In genomic region chr15:49620658-49621326, GRCh38 we compare ENCODE assay signal across 1 cellular context.
TF ChIP-seq lines count a peak whose summit lies in the region.

Gene DTWD1 (plus strand): TSS chr15:49621048. CDS start chr15:49625168, 4,120 bp downstream.
Gene FAM227B (minus strand): TSS chr15:49620818. CDS start chr15:49615171, 5,647 bp downstream.

TF ChIP-seq in HepG2, 621 proteins besides CTCF, POLR2A, EP300 and RAD21 (continued from another document and continues in another):
- TF ChIP-seq ZBTB26 (CRISPR knock-in tag; IDR thresholded peaks at IDR 0.05; ENCODE audit: borderline replicate concordance) (peak; percentile 92), CENPBD1 (CRISPR knock-in tag; IDR thresholded peaks at IDR 0.05; ENCODE audit: borderline replicate concordance, low read depth) (no peak), ZNF670 (CRISPR knock-in tag; IDR thresholded peaks at IDR 0.05; ENCODE audit: borderline replicate concordance) (0 out of 2 replicates have a peak, but pooled peaks have one; percentile 48), MAZ (IDR thresholded peaks at IDR 0.05; ENCODE audit: borderline replicate concordance, low read depth, low read length) (peak; percentile 92; the same call in 1 of the 2 replicates), MAZ (CRISPR knock-in tag; IDR thresholded peaks at IDR 0.05; ENCODE audit: low read depth) (peak; percentile 93), ZNF570 (CRISPR knock-in tag; IDR thresholded peaks at IDR 0.05; ENCODE audit: borderline replicate concordance) (0 out of 2 replicates have a peak, but pooled peaks have one; percentile 91), EZH2 (conservative IDR thresholded peaks at IDR 0.05; ENCODE audit: low read depth, low read length) (no peak), TCF7 (IDR thresholded peaks at IDR 0.05; ENCODE audit: low read depth) (no peak), ZNF879 (CRISPR knock-in tag; IDR thresholded peaks at IDR 0.05) (peak; percentile 93), ZNF563 (CRISPR knock-in tag; IDR thresholded peaks at IDR 0.05) (peak; percentile 95), ZNF660 (CRISPR knock-in tag; IDR thresholded peaks at IDR 0.05; ENCODE audit: borderline replicate concordance, low read depth) (no peak), ZNF878 (CRISPR knock-in tag; IDR thresholded peaks at IDR 0.05) (peak; percentile 84), ZNF572 (CRISPR knock-in tag; IDR thresholded peaks at IDR 0.05) (peak; percentile 96), PLSCR1 (CRISPR knock-in tag; IDR thresholded peaks at IDR 0.05; ENCODE audit: borderline replicate concordance) (no peak; the same call in 1 of the 2 replicates), ZNF225 (CRISPR knock-in tag; IDR thresholded peaks at IDR 0.05) (peak; percentile 95), MNT (IDR thresholded peaks at IDR 0.05) (peak; percentile 63), ZNF775 (CRISPR knock-in tag; IDR thresholded peaks at IDR 0.05; ENCODE audit: borderline replicate concordance) (no peak), ZBTB34 (CRISPR knock-in tag; IDR thresholded peaks at IDR 0.05) (peak; percentile 90), NR2F1 (CRISPR knock-in tag; IDR thresholded peaks at IDR 0.05) (peak in 1 of 2 experiments; percentile 40; a peak in 1 of 4 replicates), ZNF296 (CRISPR knock-in tag; conservative IDR thresholded peaks at IDR 0.05) (no peak), HMG20A (CRISPR knock-in tag; IDR thresholded peaks at IDR 0.05; ENCODE audit: borderline replicate concordance) (peak; percentile 68), AGO2 (optimal IDR thresholded peaks at IDR 0.05; ENCODE audit: low read depth, low read length) (peak; percentile 70), UBTF (CRISPR knock-in tag; IDR thresholded peaks at IDR 0.05) (peak; percentile 100), ATF4 (CRISPR knock-in tag; IDR thresholded peaks at IDR 0.05) (peak in 1 of 2 experiments; percentile 76; a peak in 2 of 4 replicates), DRAP1 (CRISPR knock-in tag; IDR thresholded peaks at IDR 0.05) (peak; percentile 68; the same call in 1 of the 2 replicates), REPIN1 (CRISPR knock-in tag; IDR thresholded peaks at IDR 0.05; ENCODE audit: borderline replicate concordance, low read depth) (peak; percentile 99), LBX2 (CRISPR knock-in tag; IDR thresholded peaks at IDR 0.05; ENCODE audit: borderline replicate concordance) (peak; percentile 84; the same call in 1 of the 2 replicates), ATF5 (CRISPR knock-in tag; IDR thresholded peaks at IDR 0.05; ENCODE audit: low read depth) (0 out of 2 replicates have a peak, but pooled peaks have one; percentile 28), ZSCAN12 (CRISPR knock-in tag; IDR thresholded peaks at IDR 0.05) (peak; percentile 65), ERF (CRISPR knock-in tag; IDR thresholded peaks at IDR 0.05) (peak; percentile 97), ZNF367 (CRISPR knock-in tag; IDR thresholded peaks at IDR 0.05; ENCODE audit: borderline replicate concordance) (no peak; the same call in 1 of the 2 replicates), HDAC6 (IDR thresholded peaks at IDR 0.05; ENCODE audit: low read depth, low read length) (no peak), ADNP (CRISPR knock-in tag; IDR thresholded peaks at IDR 0.05) (peak; percentile 61; the same call in 1 of the 2 replicates), TRIM22 (IDR thresholded peaks at IDR 0.05) (no peak), PREB (CRISPR knock-in tag; IDR thresholded peaks at IDR 0.05) (no peak), PAX8 (CRISPR knock-in tag; IDR thresholded peaks at IDR 0.05; ENCODE audit: borderline replicate concordance) (peak; percentile 74; the same call in 1 of the 2 replicates), TP53 (CRISPR knock-in tag; conservative IDR thresholded peaks at IDR 0.05) (peak; percentile 82), PRDM15 (CRISPR knock-in tag; IDR thresholded peaks at IDR 0.05) (0 out of 2 replicates have a peak, but pooled peaks have one; percentile 60), TCF12 (IDR thresholded peaks at IDR 0.05) (no peak), TCF12 (CRISPR knock-in tag; IDR thresholded peaks at IDR 0.05) (no peak), FOXA3 (CRISPR knock-in tag; IDR thresholded peaks at IDR 0.05) (peak; percentile 75), ZBTB7A (CRISPR knock-in tag; IDR thresholded peaks at IDR 0.05) (peak; percentile 56; the same call in 1 of the 2 replicates), ZNF749 (CRISPR knock-in tag; IDR thresholded peaks at IDR 0.05; ENCODE audit: borderline replicate concordance) (peak; percentile 93; the same call in 1 of the 2 replicates), NFE2 (CRISPR knock-in tag; IDR thresholded peaks at IDR 0.05) (no peak; the same call in 1 of the 2 replicates), FLYWCH1 (CRISPR knock-in tag; IDR thresholded peaks at IDR 0.05) (no peak), ZNF598 (CRISPR knock-in tag; IDR thresholded peaks at IDR 0.05; ENCODE audit: borderline replicate concordance) (peak; percentile 89), ZNF720 (CRISPR knock-in tag; IDR thresholded peaks at IDR 0.05) (no peak), ZNF441 (CRISPR knock-in tag; IDR thresholded peaks at IDR 0.05; ENCODE audit: borderline replicate concordance) (peak; percentile 95), ZC3H4 (CRISPR knock-in tag; IDR thresholded peaks at IDR 0.05; ENCODE audit: borderline replicate concordance) (no peak; the same call in 1 of the 2 replicates)
